In genomic region chr1:172135923-172136610, GRCh38 we compare ENCODE assay signal across 15 cellular contexts.
DNase-seq lines count a peak whose midpoint lies in the region; ATAC-seq and TF ChIP-seq lines count a peak whose summit lies in the region.
"Had no signal": no experiment of that assay in that cellular context is flagged by ENCODE, and none has a peak within 500 bp of the region (broad histone marks: within the 10 kb centered on the region; RNA-seq: fewer than 3 reads in every experiment).

No MANE protein-coding gene starts in this region.

- H3K4me3 ChIP-seq in GM23248 (peak overlapping the region; percentile 34), smooth muscle cell (peak overlapping the region; percentile 10), mesendoderm (ENCODE audit: low read length) (no peak overlapping the region)
- H3K4me3 ChIP-seq: Peyer's patch had no signal

- H3K27ac ChIP-seq in GM23248 = peak overlapping the region; percentile 98
- H3K27ac ChIP-seq in smooth muscle cell (ENCODE audit: low read depth) = peak overlapping the region; percentile 98
- H3K27ac ChIP-seq in mesendoderm (ENCODE audit: low read depth, low read length) = no peak overlapping the region

- H3K4me2 ChIP-seq in GM23248 (ENCODE audit: unreplicated experiment) (peak overlapping the region; percentile 68), smooth muscle cell (peak overlapping the region; percentile 72), mesendoderm (ENCODE audit: low read length) (no peak overlapping the region)

- H3K4ac ChIP-seq in mesendoderm (ENCODE audit: low read depth, low read length) = no peak overlapping the region

- H3K36me3 ChIP-seq in GM23248 (ENCODE audit: low read depth) = peaks cover 29% of the 10 kb centered on the region
- H3K36me3 ChIP-seq in smooth muscle cell (ENCODE audit: low read depth) = peaks cover 5% of the 10 kb centered on the region
- H3K36me3 ChIP-seq in mesendoderm (ENCODE audit: control insufficient read depth, insufficient read depth, low read length) = no peaks in the 10 kb centered on the region
- H3K36me3 ChIP-seq: Peyer's patch had no signal

- H3K27me3 ChIP-seq in GM23248 (replicated peaks; ENCODE audit: insufficient read depth) (no peaks in the 10 kb centered on the region), smooth muscle cell (ENCODE audit: low read depth) (no peaks in the 10 kb centered on the region), mesendoderm (ENCODE audit: insufficient read depth, low read length, poor library complexity) (no peaks in the 10 kb centered on the region)
- H3K27me3 ChIP-seq: Peyer's patch had no signal

- H3K79me2 ChIP-seq in GM23248 (ENCODE audit: insufficient read depth) (peaks cover 17% of the 10 kb centered on the region), smooth muscle cell (ENCODE audit: low read depth) (peaks cover 18% of the 10 kb centered on the region), mesendoderm (ENCODE audit: control insufficient read depth, insufficient read depth, low read length) (no peaks in the 10 kb centered on the region)

- no peaks in the 10 kb centered on the region for H3K9me2 ChIP-seq in GM23248 (ENCODE audit: insufficient read depth)

- ATAC-seq in SK-N-SH treated with all-trans-retinoic acid at 6 μM for 48 hours (peak; percentile 43), GM18858 (IDR thresholded peaks at IDR 0.05; ENCODE audit: unreplicated experiment) (no peak)
- ATAC-seq: activated naive CD8-positive, alpha-beta T cell treated with anti-CD3 and anti-CD28 coated beads, Interleukin-2, amount 50 U/mL, for 24 hours had no signal

- H2BK120ac ChIP-seq in mesendoderm (ENCODE audit: low read depth, low read length) = no peak overlapping the region

- WGBS in GM23248 (ENCODE audit: low coverage in 1 of 2, low lambda C conversion rate in 2 of 2, missing lambda C conversion rate in 2 of 2), 2 experiments = 28 to 35% methylated on average over 4 of the region's 4 CpGs
- 27% methylated on average over 4 of the region's 4 CpGs for WGBS in smooth muscle cell (ENCODE audit: low lambda C conversion rate)
- WGBS in mesendoderm (ENCODE audit: extremely low coverage, insufficient coverage, low lambda C conversion rate) = no CpG with 5 or more reads among the region's 4 CpGs

- H4K8ac ChIP-seq in mesendoderm (ENCODE audit: low read depth, low read length) = no peak overlapping the region

- no peaks in the 10 kb centered on the region for H4K20me1 ChIP-seq in GM23248 (ENCODE audit: insufficient read depth)
- H4K20me1 ChIP-seq in smooth muscle cell (ENCODE audit: low read depth) = peaks cover 45% of the 10 kb centered on the region

- no peak for TF ChIP-seq CTCF in smooth muscle cell (IDR thresholded peaks at IDR 0.05; ENCODE audit: borderline replicate concordance, insufficient read depth, poor library complexity, severe bottlenecking)

- in situ Hi-C loops in GM23248 (cut with MboI) = loop anchor here (5.0 kb wide), 1 partner anchor 256 kb away; no protein-coding TSS in a partner anchor

- H3K56ac ChIP-seq in mesendoderm (ENCODE audit: low read length) = no peak overlapping the region

- no peak overlapping the region for H3K18ac ChIP-seq in mesendoderm (ENCODE audit: low read length)

- no peaks in the 10 kb centered on the region for H3K79me1 ChIP-seq in mesendoderm (ENCODE audit: low read length)

- H3K9ac ChIP-seq in GM23248 = peak overlapping the region; percentile 4
- H3K9ac ChIP-seq in smooth muscle cell (ENCODE audit: low read depth) = no peak overlapping the region
- no peak overlapping the region for H3K9ac ChIP-seq in mesendoderm (ENCODE audit: low read length)

- 0 out of 2 replicates have a peak overlapping the region, but pooled peaks have one; percentile 14 for H2AFZ ChIP-seq in GM23248
- no peak overlapping the region for H2AFZ ChIP-seq in smooth muscle cell (ENCODE audit: low read depth)

- peaks cover 63% of the 10 kb centered on the region for H3K4me1 ChIP-seq in GM23248 (ENCODE audit: insufficient read depth)
- peaks cover 17% of the 10 kb centered on the region for H3K4me1 ChIP-seq in smooth muscle cell (ENCODE audit: low read depth)
- no peaks in the 10 kb centered on the region for H3K4me1 ChIP-seq in mesendoderm (ENCODE audit: control insufficient read depth, low read depth, low read length)
- H3K4me1 ChIP-seq: Peyer's patch had no signal

- H3K9me3 ChIP-seq in GM23248 (ENCODE audit: low read depth) (no peaks in the 10 kb centered on the region), smooth muscle cell (replicated peaks; ENCODE audit: low read depth) (no peaks in the 10 kb centered on the region)
- H3K9me3 ChIP-seq: Peyer's patch had no signal

- no peak overlapping the region for H2AK5ac ChIP-seq in mesendoderm (ENCODE audit: low read length)

- DNase-seq in GM23248 (peak; percentile 71), fibroblast of the conjunctiva (ENCODE audit: low read depth) (peak; percentile 68), smooth muscle cell (lab: John Stamatoyannopoulos, UW; ENCODE audit: unreplicated experiment) (no peak), globus pallidus (ENCODE audit: low spot score) (no peak), NCI-H1105 (lab: John Stamatoyannopoulos, UW) (no peak), mesendoderm (no peak)
- DNase-seq: activated CD8-positive, alpha-beta memory T cell treated with anti-CD3 and anti-CD28 coated beads, Interleukin-2, amount 50 U/mL, for 48 hours; activated naive CD8-positive, alpha-beta T cell treated with anti-CD3 and anti-CD28 coated beads, Interleukin-2, amount 50 U/mL, for 24 hours; endodermal cell; NCI-H1048; NCI-H510A; Peyer's patch; substantia nigra had no signal

- no peak overlapping the region for H2BK5ac ChIP-seq in mesendoderm (ENCODE audit: low read length)

- H4K5ac ChIP-seq in mesendoderm (ENCODE audit: low read length) = no peak overlapping the region

- H2BK15ac ChIP-seq in mesendoderm (replicated peaks; ENCODE audit: low read depth) = no peak overlapping the region

- H3F3A ChIP-seq in GM23248 (ENCODE audit: insufficient read depth) (peaks cover 63% of the 10 kb centered on the region), smooth muscle cell (ENCODE audit: low read depth) (peaks cover 48% of the 10 kb centered on the region)

- no peak overlapping the region for H3K23ac ChIP-seq in mesendoderm (ENCODE audit: low read length)

TF ChIP-seq in SK-N-SH treated with all-trans-retinoic acid at 6 μM for 48 hours, 23 proteins besides CTCF, POLR2A, EP300 and RAD21:
- TF ChIP-seq BACH2 (CRISPR knock-in tag; IDR thresholded peaks at IDR 0.05; ENCODE audit: borderline replicate concordance) (no peak), CREB5 (CRISPR knock-in tag; IDR thresholded peaks at IDR 0.05; ENCODE audit: low read depth) (no peak), ZNF8 (CRISPR knock-in tag; IDR thresholded peaks at IDR 0.05) (no peak), SNAI2 (CRISPR knock-in tag; IDR thresholded peaks at IDR 0.05) (no peak), PPARA (CRISPR knock-in tag; IDR thresholded peaks at IDR 0.05; ENCODE audit: borderline replicate concordance) (no peak), ZNF70 (CRISPR knock-in tag; IDR thresholded peaks at IDR 0.05) (no peak), ESRRG (CRISPR knock-in tag; IDR thresholded peaks at IDR 0.05) (no peak), OSR1 (CRISPR knock-in tag; IDR thresholded peaks at IDR 0.05) (no peak), ZNF565 (CRISPR knock-in tag; conservative IDR thresholded peaks at IDR 0.05; ENCODE audit: low read depth) (no peak), RARB (CRISPR knock-in tag; IDR thresholded peaks at IDR 0.05) (no peak), ISL1 (CRISPR knock-in tag; IDR thresholded peaks at IDR 0.05) (no peak), CSDC2 (CRISPR knock-in tag; IDR thresholded peaks at IDR 0.05) (no peak), ZC3H10 (CRISPR knock-in tag; IDR thresholded peaks at IDR 0.05) (no peak), ZFP3 (CRISPR knock-in tag; IDR thresholded peaks at IDR 0.05) (no peak), POU6F1 (CRISPR knock-in tag; IDR thresholded peaks at IDR 0.05; ENCODE audit: borderline replicate concordance, low read depth) (no peak), TCF4 (CRISPR knock-in tag; IDR thresholded peaks at IDR 0.05; ENCODE audit: borderline replicate concordance) (no peak), ZFP30 (CRISPR knock-in tag; IDR thresholded peaks at IDR 0.05) (no peak)
TF ChIP-seq in SK-N-SH treated with all-trans-retinoic acid at 6 μM for 48 hours: peak in this region for 0.

Comparison
In these comparisons a context has a peak if more than half of its experiments do, and no peak if none do; other contexts are left out.
1. DNase-seq: peak in GM23248 (single experiment) and fibroblast of the conjunctiva (single experiment); none in smooth muscle cell (single experiment), globus pallidus (single experiment), NCI-H1105 (single experiment) and mesendoderm (single experiment).